In the genomic region with DNA sequence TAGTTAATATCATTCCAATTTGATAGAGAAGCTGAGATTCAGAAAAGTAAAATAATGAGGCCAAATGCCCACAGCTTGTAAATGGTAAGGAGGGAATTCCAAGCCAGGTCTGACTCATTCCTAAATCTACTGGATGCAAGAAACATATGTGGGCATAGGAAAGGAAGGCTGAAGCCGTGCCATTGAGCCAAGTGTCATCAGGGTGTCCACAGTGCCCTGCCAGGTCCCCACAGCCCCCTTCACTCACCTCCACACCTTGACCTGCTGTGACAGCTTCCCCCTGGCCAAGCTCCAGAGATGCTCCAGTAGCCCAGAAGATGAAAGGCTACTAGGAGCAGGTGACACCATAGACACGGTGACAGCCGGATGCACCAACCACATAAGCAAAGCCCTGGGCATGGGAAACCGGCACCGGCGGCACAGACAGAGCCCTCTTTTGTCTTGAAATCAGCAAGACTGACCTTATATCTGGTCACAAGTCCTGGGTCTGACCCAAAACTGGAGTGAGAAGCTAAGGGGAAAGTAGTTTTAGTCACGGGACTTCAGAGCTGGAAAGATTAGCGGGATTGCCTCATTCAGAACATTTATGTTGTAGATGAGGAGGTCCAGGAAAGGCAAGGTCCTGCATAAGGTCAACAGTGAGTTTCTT, we compare ENCODE assay signal across 21 cellular contexts. TPM values are rescaled to one million over a fixed set of nuclear protein-coding genes. Genes with fewer than 3 reads are reported as not detected.
DNase-seq lines count a peak whose midpoint lies in the region; ATAC-seq and TF ChIP-seq lines count a peak whose summit lies in the region.
"Had no signal": no experiment of that assay in that cellular context is flagged by ENCODE, and none has a peak within 500 bp of the region (broad histone marks: within the 10 kb centered on the region; RNA-seq: fewer than 3 reads in every experiment).

No MANE protein-coding gene starts in this region.

- ATAC-seq in CD4-positive, CD25-positive, alpha-beta regulatory T cell (ENCODE audit: low read depth in 2 of 2) = no peak
- no peak for ATAC-seq in CD8-positive, alpha-beta T cell
- no peak for ATAC-seq in HG02981 (IDR thresholded peaks at IDR 0.05; ENCODE audit: unreplicated experiment)
- ATAC-seq: A549, GM23338, Panc1 had no signal

- no peaks in the 10 kb centered on the region for H3K36me3 ChIP-seq in CD4-positive, CD25-positive, alpha-beta regulatory T cell (ENCODE audit: control insufficient read depth, insufficient read depth, low read length)
- H3K36me3 ChIP-seq in CD8-positive, alpha-beta T cell (ENCODE audit: insufficient read depth, low read length) = no peaks in the 10 kb centered on the region
- H3K36me3 ChIP-seq in MG63 = no peaks in the 10 kb centered on the region

- H3K4me1 Mint-ChIP-seq in CD4-positive, CD25-positive, alpha-beta regulatory T cell = peaks cover 0 to 43% (median 5%) of the 10 kb centered on the region in 4 donors
- H3K4me1 Mint-ChIP-seq in CD8-positive, alpha-beta T cell (ENCODE audit: low read depth) = peaks cover 39% of the 10 kb centered on the region

- no peak overlapping the region for H3K4me3 ChIP-seq in CD4-positive, CD25-positive, alpha-beta regulatory T cell (ENCODE audit: low read depth, low read length)
- no peak overlapping the region for H3K4me3 ChIP-seq in CD8-positive, alpha-beta T cell (ENCODE audit: low read depth, low read length)
- H3K4me3 ChIP-seq in MG63 = no peak overlapping the region
- H3K4me3 ChIP-seq: A549, GM23338 had no signal

- H3K27ac Mint-ChIP-seq in CD4-positive, CD25-positive, alpha-beta regulatory T cell = peak overlapping the region; percentile 26 to 94 (median 59)
- H3K27ac Mint-ChIP-seq in CD8-positive, alpha-beta T cell = peak overlapping the region; percentile 14
- H3K27ac Mint-ChIP-seq: GM23338, H9 had no signal

- H3K36me3 Mint-ChIP-seq in CD4-positive, CD25-positive, alpha-beta regulatory T cell = no peaks in the 10 kb centered on the region
- H3K36me3 Mint-ChIP-seq in CD8-positive, alpha-beta T cell = no peaks in the 10 kb centered on the region

- H3K27me3 ChIP-seq in CD4-positive, CD25-positive, alpha-beta regulatory T cell (ENCODE audit: control insufficient read depth, insufficient read depth, low read length) = no peaks in the 10 kb centered on the region
- no peaks in the 10 kb centered on the region for H3K27me3 ChIP-seq in CD8-positive, alpha-beta T cell (ENCODE audit: insufficient read depth, low read length)
- peaks cover 4% of the 10 kb centered on the region for H3K27me3 ChIP-seq in MG63

- no peaks in the 10 kb centered on the region for H3K9me3 ChIP-seq in CD4-positive, CD25-positive, alpha-beta regulatory T cell (ENCODE audit: control insufficient read depth in 2 of 2, low read length in 2 of 2)
- H3K9me3 ChIP-seq in CD8-positive, alpha-beta T cell (ENCODE audit: low read length) = no peaks in the 10 kb centered on the region
- H3K9me3 ChIP-seq in MG63 = no peaks in the 10 kb centered on the region
- H3K9me3 ChIP-seq: SK-N-SH had no signal

- CTCF ChIA-PET in CD8-positive, alpha-beta T cell (lab: Charles Lee) = interaction anchor here (1.2 to 1.8 kb wide), 2 partner anchors 41 to 47 kb away, joined by 3 to 9 read pairs; no protein-coding TSS in a partner anchor
- CTCF ChIA-PET in RWPE1 (lab: Yijun Ruan, JAX) = interaction anchor here (0.6 to 1.1 kb wide), 2 partner anchors 140 to 176 kb away, joined by 3 to 5 read pairs; no protein-coding TSS in a partner anchor

- H3K27me3 Mint-ChIP-seq in CD4-positive, CD25-positive, alpha-beta regulatory T cell = peaks cover 15% of the 10 kb centered on the region
- peaks cover 4% of the 10 kb centered on the region for H3K27me3 Mint-ChIP-seq in CD8-positive, alpha-beta T cell (ENCODE audit: low read depth)

- POLR2A ChIA-PET in CD8-positive, alpha-beta T cell (lab: Charles Lee) = no interaction called here
- POLR2A ChIA-PET in RWPE1 (lab: Yijun Ruan, JAX; ENCODE audit: low non-redundant PET) = no interaction called here

- H3K9me3 Mint-ChIP-seq in CD4-positive, CD25-positive, alpha-beta regulatory T cell = peaks cover 0 to 2% (median 0%) of the 10 kb centered on the region in 7 donors
- H3K9me3 Mint-ChIP-seq in CD8-positive, alpha-beta T cell = no peaks in the 10 kb centered on the region
- H3K9me3 Mint-ChIP-seq: GM23338, H9 had no signal

- peak overlapping the region in 1 of 4 donors; percentile 22 for H3K4me3 Mint-ChIP-seq in CD4-positive, CD25-positive, alpha-beta regulatory T cell
- H3K4me3 Mint-ChIP-seq in CD8-positive, alpha-beta T cell = no peak overlapping the region
- H3K4me3 Mint-ChIP-seq: GM23338, H9 had no signal

- peaks cover 21% of the 10 kb centered on the region for H3K4me1 ChIP-seq in CD4-positive, CD25-positive, alpha-beta regulatory T cell (ENCODE audit: control insufficient read depth, insufficient read depth, low read length, poor library complexity, severe bottlenecking)
- peaks cover 44% of the 10 kb centered on the region for H3K4me1 ChIP-seq in CD8-positive, alpha-beta T cell (ENCODE audit: insufficient read depth, low read length)

- TF ChIP-seq CTCF in CD8-positive, alpha-beta T cell (IDR thresholded peaks at IDR 0.05) = no peak
- no peak for TF ChIP-seq CTCF in RWPE1 (conservative IDR thresholded peaks at IDR 0.05; ENCODE audit: low read depth)

- intact Hi-C loops in CD8-positive, alpha-beta T cell (cut with DNase I, micrococcal nuclease) = no loop called here

- no peak overlapping the region for H3K27ac ChIP-seq in CD4-positive, CD25-positive, alpha-beta regulatory T cell (ENCODE audit: insufficient read depth, low read length, poor library complexity, severe bottlenecking)
- H3K27ac ChIP-seq in CD8-positive, alpha-beta T cell (ENCODE audit: low read depth, low read length) = no peak overlapping the region
- peak overlapping the region; percentile 98 for H3K27ac ChIP-seq in RWPE1
- H3K27ac ChIP-seq: A549 had no signal

- no peak for DNase-seq in CD4-positive, CD25-positive, alpha-beta regulatory T cell
- DNase-seq in CD8-positive, alpha-beta T cell = no peak
- no peak for DNase-seq in RWPE1 (ENCODE audit: low spot score)
- peak; percentile 75 for DNase-seq in cerebellum (ENCODE audit: low spot score)
- no peak for DNase-seq in MG63
- no peak for DNase-seq in Ammon's horn (ENCODE audit: low spot score)
- no peak for DNase-seq in COR-L47 (lab: John Stamatoyannopoulos, UW)
- DNase-seq: AML-193, H9, KBM-7, MM.1S, NCI-H2029 treated with DMSO at 0.1 percent for 48 hours, NCI-H526 treated with DMSO at 0.1 percent for 48 hours, SIG-M5, SK-N-SH had no signal

RNA-seq across cellular contexts. Expression of a gene that starts 20.1 kb away (rescaled TPM):
- total RNA-seq in CD4-positive, CD25-positive, alpha-beta regulatory T cell = not detected
- polyA plus RNA-seq in CD4-positive, CD25-positive, alpha-beta regulatory T cell = under 1 TPM in 1 of 4 donors, not detected in 3; 0.05 TPM
- not detected for total RNA-seq in CD8-positive, alpha-beta T cell
- 24.0 TPM for total RNA-seq in cerebellum
- total RNA-seq in MG63 (2014; rRNA removed; shearing (Covaris generic); ENCODE audit: low replicate concordance) = not detected in 2 replicates
- total RNA-seq: LHCN-M2, NCI-H460 had no signal
- polyA plus RNA-seq: SK-N-SH had no signal

Comparison
In these comparisons a context has a peak if more than half of its experiments do, and no peak if none do; other contexts are left out.
1. RNA of a gene that starts 20.1 kb away (total RNA-seq): 24.0 TPM in cerebellum (single experiment); not detected in CD4-positive, CD25-positive, alpha-beta regulatory T cell (single experiment), not detected in CD8-positive, alpha-beta T cell and not detected in MG63; every median in the first group is over 10 times any median in the second.